Comparison of ENCODE assay signal across 8 cellular contexts in genomic region chr13:97028441-97029299, GRCh38. TPM values are rescaled to one million over a fixed set of nuclear protein-coding genes. Genes with fewer than 3 reads are reported as not detected.
A peak's percentile ranks its signal among the peaks of the same experiment; 100 is the strongest.
DNase-seq lines count a peak whose midpoint lies in the region; ATAC-seq and FAIRE-seq lines count a peak whose summit lies in the region.

No MANE protein-coding gene starts in this region.

- H3K36me3 ChIP-seq in small intestine (ENCODE audit: control insufficient read depth in 2 of 2, insufficient read depth in 2 of 2, low read length in 2 of 2) = no peaks in the 10 kb centered on the region

- H3K27me3 ChIP-seq in small intestine (ENCODE audit: control insufficient read depth in 2 of 2, insufficient read depth in 2 of 2, low read length in 2 of 2) = no peaks in the 10 kb centered on the region

- no peaks in the 10 kb centered on the region for H3K4me1 ChIP-seq in small intestine (ENCODE audit: control insufficient read depth in 2 of 2, insufficient read depth in 1 of 2, low read depth in 1 of 2, low read length in 1 of 2)

- no peak overlapping the region for H3K27ac ChIP-seq in small intestine (ENCODE audit: low read depth in 1 of 2, low read length in 1 of 2)

- FAIRE-seq in small intestine (lab: Jason Lieb, UNC) = peak; percentile 30

- ATAC-seq in GM18520 (IDR thresholded peaks at IDR 0.05; ENCODE audit: unreplicated experiment) = no peak

- no peak overlapping the region for H3K4me3 ChIP-seq in Jurkat, Clone E6-1 (ENCODE audit: low read length)
- H3K4me3 ChIP-seq in small intestine (ENCODE audit: low read depth in 1 of 2, low read length in 2 of 2) = no peak overlapping the region

- peak; percentile 61 for DNase-seq in SIG-M5 treated with dmso at 0.1 percent for 504 hours (lab: John Stamatoyannopoulos, UW; ENCODE audit: unreplicated experiment)
- DNase-seq in SIG-M5 (lab: John Stamatoyannopoulos, UW) = no peak
- DNase-seq in Jurkat, Clone E6-1 (ENCODE audit: low read depth, low spot score) = peak; percentile 17
- peak; percentile 60 for DNase-seq in SHP77 treated with DMSO at 0.1 percent for 48 hours (lab: John Stamatoyannopoulos, UW)
- DNase-seq in astrocyte of the hippocampus (ENCODE audit: low read depth, low spot score) = peak; percentile 70
- DNase-seq in hippocampal formation (lab: John Stamatoyannopoulos, UW) = peak; percentile 15 to 25
- DNase-seq in small intestine = peak; percentile 63

- WGBS in small intestine, 3 donors = 40 to 42% (median 42%) methylated on average over 12 of the region's 12 CpGs

- H3K9me3 ChIP-seq in small intestine (ENCODE audit: control insufficient read depth, low read depth) = no peaks in the 10 kb centered on the region

RNA-seq across cellular contexts. Expression of gene OXGR1, which starts 34.4 kb away (rescaled TPM):
- not detected for polyA plus RNA-seq in Jurkat, Clone E6-1 (2012; ENCODE audit: insufficient read depth, insufficient read length)
- under 1 TPM in 1 of 3 donors, not detected in 2; 0.19 TPM for polyA plus RNA-seq in small intestine
